Comparison of ENCODE assay signal across 26 cellular contexts in genomic region chr6:141401851-141402250, GRCh38.
DNase-seq lines count a peak whose midpoint lies in the region; ATAC-seq and TF ChIP-seq lines count a peak whose summit lies in the region.
"Had no signal": no experiment of that assay in that cellular context is flagged by ENCODE, and none has a peak within 500 bp of the region (broad histone marks: within the 10 kb centered on the region; RNA-seq: fewer than 3 reads in every experiment).

No MANE protein-coding gene starts in this region.

- peaks cover 7 to 13% of the 10 kb centered on the region in 2 donors for H3K27me3 Mint-ChIP-seq in effector memory CD8-positive, alpha-beta T cell
- H3K27me3 Mint-ChIP-seq: activated CD8-positive, alpha-beta memory T cell treated with anti-CD3 and anti-CD28 coated beads, Interleukin-2, amount 10 ng/mL, durations not matched to agents 7 days and 5 days had no signal

- no peaks in the 10 kb centered on the region for H3K9me3 Mint-ChIP-seq in effector memory CD8-positive, alpha-beta T cell

- H3K27ac Mint-ChIP-seq in effector memory CD8-positive, alpha-beta T cell = no peak overlapping the region
- H3K27ac Mint-ChIP-seq: activated CD8-positive, alpha-beta memory T cell treated with anti-CD3 and anti-CD28 coated beads, Interleukin-2, amount 10 ng/mL, durations not matched to agents 7 days and 5 days; immature natural killer cell; WTC11 had no signal

- ATAC-seq in Right ventricle myocardium inferior (no peak), thoracic aorta (ENCODE audit: insufficient number of reproducible peaks, low FRiP score, low read depth) (no peak)
- no peak for ATAC-seq in effector memory CD8-positive, alpha-beta T cell (replicated peaks)
- ATAC-seq: activated CD8-positive, alpha-beta memory T cell treated with anti-CD3 and anti-CD28 coated beads, Interleukin-2, amount 10 ng/mL, durations not matched to agents 7 days and 5 days; naive thymus-derived CD8-positive, alpha-beta T cell; upper lobe of right lung; WTC11 had no signal

- H3K27ac ChIP-seq in left ventricle myocardium inferior (replicated peaks) (peak overlapping the region; percentile 87), thoracic aorta (peak overlapping the region in 1 of 2 donors; percentile 56)
- H3K27ac ChIP-seq: adrenal gland, brain microvascular endothelial cell, HL-60, upper lobe of right lung had no signal

- intact Hi-C loops in left ventricle myocardium inferior (cut with micrococcal nuclease) (no loop called here), Right ventricle myocardium inferior (cut with DNase I) (loop anchor here (2.0 to 5.0 kb wide), 6 partner anchors 41 to 625 kb away; no protein-coding TSS in a partner anchor)

- H3K27me3 ChIP-seq in left ventricle myocardium inferior (ENCODE audit: low read depth) (no peaks in the 10 kb centered on the region), thoracic aorta (replicated peaks; ENCODE audit: insufficient read depth) (no peaks in the 10 kb centered on the region)
- H3K27me3 ChIP-seq: adrenal gland, BE2C, brain microvascular endothelial cell, upper lobe of right lung had no signal

- peaks cover 14% of the 10 kb centered on the region for H3K4me1 ChIP-seq in left ventricle myocardium inferior
- H3K4me1 ChIP-seq in thoracic aorta (ENCODE audit: control insufficient read depth in 1 of 2, low read depth in 2 of 2) = peaks cover 36 to 40% of the 10 kb centered on the region in 2 donors
- H3K4me1 ChIP-seq: adrenal gland, BE2C, upper lobe of right lung had no signal

- H3K4me3 ChIP-seq in left ventricle myocardium inferior (no peak overlapping the region), thoracic aorta (peak overlapping the region; percentile 35)
- H3K4me3 ChIP-seq: adrenal gland, upper lobe of right lung had no signal

- no peak for DNase-seq in left ventricle myocardium inferior
- DNase-seq in Right ventricle myocardium inferior (ENCODE audit: missing footprints) = no peak
- DNase-seq in NCI-H446 treated with DMSO at 0.1 percent for 48 hours (lab: John Stamatoyannopoulos, UW) = peak; percentile 35
- peak; percentile 57 for DNase-seq in left kidney (ENCODE audit: low read depth, low spot score)
- no peak for DNase-seq in thoracic aorta (ENCODE audit: low spot score)
- DNase-seq in effector memory CD8-positive, alpha-beta T cell = no peak
- no peak for DNase-seq in dermis blood vessel endothelial cell
- no peak for DNase-seq in GF-D8 (lab: John Stamatoyannopoulos, UW)
- DNase-seq: activated CD4-positive, alpha-beta T cell treated with anti-CD3 and anti-CD28 coated beads, Interleukin-2, amount 50 U/mL, for 1 hour; activated CD8-positive, alpha-beta memory T cell treated with anti-CD3 and anti-CD28 coated beads, Interleukin-2, amount 10 ng/mL, durations not matched to agents 7 days and 5 days; activated naive CD4-positive, alpha-beta T cell; activated T-cell treated with anti-CD3 and anti-CD28 coated beads, Interleukin-2, amount 50 U/mL, for 48 hours; adrenal gland; BE2C; brain microvascular endothelial cell; CD8-positive, alpha-beta memory T cell; effector memory CD4-positive, alpha-beta T cell; immature natural killer cell; left ventricle myocardium superior; naive thymus-derived CD8-positive, alpha-beta T cell; NCI-H2029; SIG-M5; stimulated activated CD4-positive, alpha-beta T cell treated with anti-CD3 and anti-CD28 coated beads, Interleukin-2, amount 100 ng/mL, for 48 hours; upper lobe of right lung had no signal

- peaks cover 4 to 9% of the 10 kb centered on the region in 2 donors for H3K4me1 Mint-ChIP-seq in effector memory CD8-positive, alpha-beta T cell (ENCODE audit: low read depth in 2 of 2)
- H3K4me1 Mint-ChIP-seq: WTC11 had no signal

- peaks cover under 1% of the 10 kb centered on the region for H3K9me3 ChIP-seq in left ventricle myocardium inferior (replicated peaks)
- H3K9me3 ChIP-seq in thoracic aorta = no peaks in the 10 kb centered on the region
- H3K9me3 ChIP-seq: adrenal gland, BE2C, upper lobe of right lung had no signal

- H3K36me3 ChIP-seq in left ventricle myocardium inferior = no peaks in the 10 kb centered on the region
- H3K36me3 ChIP-seq in thoracic aorta = no peaks in the 10 kb centered on the region
- H3K36me3 ChIP-seq: adrenal gland, BE2C, brain microvascular endothelial cell, upper lobe of right lung had no signal

- no peak for TF ChIP-seq CTCF in left ventricle myocardium inferior (IDR thresholded peaks at IDR 0.05; ENCODE audit: borderline replicate concordance)
- TF ChIP-seq CTCF in thoracic aorta (IDR thresholded peaks at IDR 0.05) = no peak

- H3K36me3 Mint-ChIP-seq in effector memory CD8-positive, alpha-beta T cell (ENCODE audit: insufficient read depth) = no peaks in the 10 kb centered on the region
- H3K36me3 Mint-ChIP-seq: activated CD8-positive, alpha-beta memory T cell treated with anti-CD3 and anti-CD28 coated beads, Interleukin-2, amount 10 ng/mL, durations not matched to agents 7 days and 5 days; CD8-positive, alpha-beta memory T cell had no signal

- no peak overlapping the region for H3K4me3 Mint-ChIP-seq in effector memory CD8-positive, alpha-beta T cell
- H3K4me3 Mint-ChIP-seq: activated CD8-positive, alpha-beta memory T cell treated with anti-CD3 and anti-CD28 coated beads, Interleukin-2, amount 10 ng/mL, durations not matched to agents 7 days and 5 days; CD8-positive, alpha-beta memory T cell; immature natural killer cell; naive thymus-derived CD8-positive, alpha-beta T cell; WTC11 had no signal

Comparison
In these comparisons a context has a peak if more than half of its experiments do, and no peak if none do; other contexts are left out.
1. DNase-seq: peak in NCI-H446 treated with DMSO at 0.1 percent for 48 hours (single experiment) and left kidney (single experiment); none in left ventricle myocardium inferior (single experiment), Right ventricle myocardium inferior (single experiment), thoracic aorta (single experiment), effector memory CD8-positive, alpha-beta T cell (0 of 3), dermis blood vessel endothelial cell (single experiment) and GF-D8 (single experiment).